In the genomic region with DNA sequence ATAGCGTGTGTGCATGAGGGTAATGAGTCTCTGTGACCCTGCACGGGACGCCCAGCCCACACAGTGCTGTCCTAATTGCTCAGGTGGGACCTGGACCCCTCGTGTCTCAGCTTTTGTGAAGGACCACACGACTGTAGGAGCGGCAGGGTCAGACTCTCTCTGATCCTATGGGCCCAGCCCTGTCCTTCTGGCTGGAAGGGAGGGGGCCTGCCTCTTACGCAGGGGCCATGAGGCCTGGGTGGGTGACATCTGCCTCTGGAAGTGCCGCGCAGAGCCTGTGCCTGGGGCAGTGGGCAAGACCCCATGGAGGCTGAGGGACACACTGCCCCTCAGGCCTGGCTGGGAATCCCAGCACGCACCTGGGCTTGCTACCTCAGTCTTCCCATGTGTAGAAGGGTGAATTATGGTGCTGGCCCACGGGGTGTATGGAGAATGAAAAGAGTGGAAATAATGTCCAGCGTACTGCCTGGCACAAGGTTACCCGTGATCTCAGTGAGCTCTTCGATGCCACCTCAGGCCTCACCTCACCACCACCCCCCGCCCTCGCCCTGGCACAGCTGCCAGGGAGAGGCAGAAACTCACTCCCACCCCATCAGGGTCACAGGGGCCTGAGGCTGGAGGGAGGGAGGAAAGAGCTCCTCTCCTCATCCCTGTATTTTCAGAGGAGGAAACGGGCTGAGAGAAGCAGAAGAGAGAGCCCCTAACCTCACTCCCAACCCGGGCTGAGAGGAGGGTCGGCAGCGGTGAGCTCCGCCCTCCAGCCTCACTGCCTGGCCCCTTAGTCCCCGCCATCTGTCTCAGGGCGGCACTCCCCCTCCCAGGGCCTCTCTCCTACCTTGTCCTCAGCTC, we compare ENCODE assay signal across 1 cellular context.
A peak's percentile ranks its signal among the peaks of the same experiment; 100 is the strongest.
TF ChIP-seq lines count a peak whose summit lies in the region.

No MANE protein-coding gene starts in this region.

TF ChIP-seq in HEK293, 187 proteins besides CTCF, POLR2A, EP300 and RAD21 (continued from another document):
- TF ChIP-seq, protein P1, sequence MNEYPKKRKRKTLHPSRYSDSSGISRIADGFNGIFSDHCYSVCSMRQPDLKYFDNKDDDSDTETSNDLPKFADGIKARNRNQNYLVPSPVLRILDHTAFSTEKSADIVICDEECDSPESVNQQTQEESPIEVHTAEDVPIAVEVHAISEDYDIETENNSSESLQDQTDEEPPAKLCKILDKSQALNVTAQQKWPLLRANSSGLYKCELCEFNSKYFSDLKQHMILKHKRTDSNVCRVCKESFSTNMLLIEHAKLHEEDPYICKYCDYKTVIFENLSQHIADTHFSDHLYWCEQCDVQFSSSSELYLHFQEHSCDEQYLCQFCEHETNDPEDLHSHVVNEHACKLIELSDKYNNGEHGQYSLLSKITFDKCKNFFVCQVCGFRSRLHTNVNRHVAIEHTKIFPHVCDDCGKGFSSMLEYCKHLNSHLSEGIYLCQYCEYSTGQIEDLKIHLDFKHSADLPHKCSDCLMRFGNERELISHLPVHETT (tag by site-specific recombination; IDR thresholded peaks at IDR 0.05): no peak
- no peak for TF ChIP-seq TCF7L2 (IDR thresholded peaks at IDR 0.05; ENCODE audit: borderline replicate concordance, low read depth, low read length)
- TF ChIP-seq KLF9 (tag by site-specific recombination; IDR thresholded peaks at IDR 0.05; ENCODE audit: low read depth): peak; percentile 54; the same call in 1 of the 2 replicates
- TF ChIP-seq ZNF140 (tag by site-specific recombination; IDR thresholded peaks at IDR 0.05): no peak
- TF ChIP-seq, protein P2, sequence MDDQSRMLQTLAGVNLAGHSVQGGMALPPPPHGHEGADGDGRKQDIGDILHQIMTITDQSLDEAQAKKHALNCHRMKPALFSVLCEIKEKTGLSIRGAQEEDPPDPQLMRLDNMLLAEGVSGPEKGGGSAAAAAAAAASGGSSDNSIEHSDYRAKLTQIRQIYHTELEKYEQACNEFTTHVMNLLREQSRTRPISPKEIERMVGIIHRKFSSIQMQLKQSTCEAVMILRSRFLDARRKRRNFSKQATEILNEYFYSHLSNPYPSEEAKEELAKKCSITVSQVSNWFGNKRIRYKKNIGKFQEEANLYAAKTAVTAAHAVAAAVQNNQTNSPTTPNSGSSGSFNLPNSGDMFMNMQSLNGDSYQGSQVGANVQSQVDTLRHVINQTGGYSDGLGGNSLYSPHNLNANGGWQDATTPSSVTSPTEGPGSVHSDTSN (CRISPR knock-in tag; IDR thresholded peaks at IDR 0.05): 0 out of 2 replicates have a peak, but pooled peaks have one; percentile 54
- TF ChIP-seq, protein P3, sequence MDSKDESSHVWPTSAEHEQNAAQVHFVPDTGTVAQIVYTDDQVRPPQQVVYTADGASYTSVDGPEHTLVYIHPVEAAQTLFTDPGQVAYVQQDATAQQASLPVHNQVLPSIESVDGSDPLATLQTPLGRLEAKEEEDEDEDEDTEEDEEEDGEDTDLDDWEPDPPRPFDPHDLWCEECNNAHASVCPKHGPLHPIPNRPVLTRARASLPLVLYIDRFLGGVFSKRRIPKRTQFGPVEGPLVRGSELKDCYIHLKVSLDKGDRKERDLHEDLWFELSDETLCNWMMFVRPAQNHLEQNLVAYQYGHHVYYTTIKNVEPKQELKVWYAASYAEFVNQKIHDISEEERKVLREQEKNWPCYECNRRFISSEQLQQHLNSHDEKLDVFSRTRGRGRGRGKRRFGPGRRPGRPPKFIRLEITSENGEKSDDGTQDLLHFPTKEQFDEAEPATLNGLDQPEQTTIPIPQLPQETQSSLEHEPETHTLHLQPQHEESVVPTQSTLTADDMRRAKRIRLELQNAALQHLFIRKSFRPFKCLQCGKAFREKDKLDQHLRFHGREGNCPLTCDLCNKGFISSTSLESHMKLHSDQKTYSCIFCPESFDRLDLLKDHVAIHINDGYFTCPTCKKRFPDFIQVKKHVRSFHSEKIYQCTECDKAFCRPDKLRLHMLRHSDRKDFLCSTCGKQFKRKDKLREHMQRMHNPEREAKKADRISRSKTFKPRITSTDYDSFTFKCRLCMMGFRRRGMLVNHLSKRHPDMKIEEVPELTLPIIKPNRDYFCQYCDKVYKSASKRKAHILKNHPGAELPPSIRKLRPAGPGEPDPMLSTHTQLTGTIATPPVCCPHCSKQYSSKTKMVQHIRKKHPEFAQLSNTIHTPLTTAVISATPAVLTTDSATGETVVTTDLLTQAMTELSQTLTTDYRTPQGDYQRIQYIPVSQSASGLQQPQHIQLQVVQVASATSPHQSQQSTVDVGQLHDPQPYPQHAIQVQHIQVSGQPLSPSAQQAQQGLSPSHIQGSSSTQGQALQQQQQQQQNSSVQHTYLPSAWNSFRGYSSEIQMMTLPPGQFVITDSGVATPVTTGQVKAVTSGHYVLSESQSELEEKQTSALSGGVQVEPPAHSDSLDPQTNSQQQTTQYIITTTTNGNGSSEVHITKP (tag by site-specific recombination; IDR thresholded peaks at IDR 0.05): peak; percentile 52
